9 cellular contexts compared by ENCODE assay signal in the genomic region with DNA sequence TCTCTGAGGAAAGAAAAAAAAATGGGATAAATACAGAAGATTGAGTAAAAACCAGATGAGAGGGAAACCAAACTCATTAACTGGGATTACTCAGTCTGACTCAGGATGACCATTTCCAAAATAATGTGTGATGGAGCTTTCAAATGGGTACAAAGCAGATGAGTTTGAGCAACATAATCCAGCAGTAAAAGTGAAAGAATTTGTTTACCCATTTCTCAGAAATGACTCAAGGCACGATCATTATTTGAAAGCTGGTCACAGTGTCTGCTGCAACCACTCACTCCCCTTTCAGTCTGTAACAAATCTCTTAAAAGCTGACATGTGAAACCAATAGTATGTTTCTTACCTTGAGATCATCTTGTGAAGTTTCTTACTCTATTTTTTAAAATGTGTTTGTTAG.
A peak's percentile ranks its signal among the peaks of the same experiment; 100 is the strongest.
DNase-seq lines count a peak whose midpoint lies in the region; ATAC-seq and TF ChIP-seq lines count a peak whose summit lies in the region.
"Had no signal": no experiment of that assay in that cellular context is flagged by ENCODE, and none has a peak within 500 bp of the region (broad histone marks: within the 10 kb centered on the region; RNA-seq: fewer than 3 reads in every experiment).

No MANE protein-coding gene starts in this region.

- CTCF ChIA-PET in HCT116 (lab: Charles Lee), result no interaction called here

- H3K4me3 Mint-ChIP-seq in T-helper 17 cell, result no peak overlapping the region

- BruUV-seq in HCT116 (replicated peaks; lab: Mats Ljungman, UMichigan), result no TSS peak

- H3K4me3 ChIP-seq in HCT116 (replicated peaks in 1 of 2; ENCODE audit: low read depth in 1 of 2, low read length in 2 of 2) (no peak overlapping the region), mesodermal cell (ENCODE audit: extremely low read depth, insufficient read depth, low read length, poor library complexity, severe bottlenecking) (no peak overlapping the region), prostate gland (no peak overlapping the region)
- H3K4me3 ChIP-seq: psoas muscle had no signal

- H3K27ac ChIP-seq in HCT116 (ENCODE audit: low read depth, low read length), result peak overlapping the region; percentile 73
- peak overlapping the region; percentile 70 for H3K27ac ChIP-seq in mesodermal cell (ENCODE audit: low read depth, low read length, severe bottlenecking)
- H3K27ac ChIP-seq in prostate gland, result no peak overlapping the region
- H3K27ac ChIP-seq: psoas muscle had no signal

- no peak overlapping the region for H2AFZ ChIP-seq in HCT116 (ENCODE audit: low read depth, low read length, poor library complexity, severe bottlenecking)

- H3K27ac Mint-ChIP-seq in T-helper 17 cell, result no peak overlapping the region

- peaks cover 6% of the 10 kb centered on the region for H3K36me3 Mint-ChIP-seq in T-helper 17 cell (ENCODE audit: low read depth)

- H3K27me3 ChIP-seq in HCT116 (ENCODE audit: insufficient read depth, low read length), result no peaks in the 10 kb centered on the region
- no peaks in the 10 kb centered on the region for H3K27me3 ChIP-seq in prostate gland (replicated peaks; ENCODE audit: insufficient read depth)

- H3K9me3 ChIP-seq in HCT116 (ENCODE audit: control insufficient read depth in 1 of 2, insufficient read depth in 1 of 2, low read depth in 1 of 2, low read length in 2 of 2), result no peaks in the 10 kb centered on the region
- peaks cover 3% of the 10 kb centered on the region for H3K9me3 ChIP-seq in mesodermal cell (ENCODE audit: control insufficient read depth, low read length)
- H3K9me3 ChIP-seq in prostate gland, result no peaks in the 10 kb centered on the region
- H3K9me3 ChIP-seq in T-helper 17 cell (ENCODE audit: control insufficient read depth, low read length, poor library complexity, severe bottlenecking), result no peaks in the 10 kb centered on the region
- H3K9me3 ChIP-seq: psoas muscle had no signal

- TF ChIP-seq CTCF in HCT116 (IDR thresholded peaks at IDR 0.05 in 2 of 3, conservative IDR thresholded peaks at IDR 0.05 in 1 of 3; ENCODE audit: borderline replicate concordance in 1 of 3, insufficient read depth in 1 of 3, low read depth in 2 of 3, low read length in 2 of 3) (no peak), prostate gland (IDR thresholded peaks at IDR 0.05) (no peak)

- no peaks in the 10 kb centered on the region for H4K20me1 ChIP-seq in HCT116 (ENCODE audit: insufficient read depth)

- TF ChIP-seq RAD21 in HCT116 (IDR thresholded peaks at IDR 0.05; ENCODE audit: low read depth), result no peak

- DNase-seq in GM04503 (ENCODE audit: low read depth), result peak; percentile 99
- peak; percentile 91 for DNase-seq in HCT116 (ENCODE audit: low read depth, low spot score)
- peak; percentile 96 for DNase-seq in amniotic epithelial cell (ENCODE audit: low read depth)
- DNase-seq in prostate gland (ENCODE audit: low spot score), result no peak
- DNase-seq in NCI-H1105 treated with DMSO at 0.1 percent for 48 hours (lab: John Stamatoyannopoulos, UW), result no peak
- DNase-seq in T-helper 17 cell, result no peak
- DNase-seq: NCI-H2171, psoas muscle had no signal

- no peaks in the 10 kb centered on the region for H3K9me2 ChIP-seq in HCT116 (ENCODE audit: insufficient read depth)

- H3K79me2 ChIP-seq in HCT116 (ENCODE audit: insufficient read depth, low read length), result no peaks in the 10 kb centered on the region; the same call in 1 of the 2 replicates

- H3K4me2 ChIP-seq in HCT116 (ENCODE audit: low read length), result peak overlapping the region; percentile 49

- POLR2A ChIA-PET in HCT116 (lab: Charles Lee), result no interaction called here

- no peaks in the 10 kb centered on the region; a peak in 1 of 4 replicates for H3K36me3 ChIP-seq in HCT116 (ENCODE audit: control insufficient read depth in 1 of 2, insufficient read depth in 2 of 2, low read length in 2 of 2)
- H3K36me3 ChIP-seq in mesodermal cell (ENCODE audit: control insufficient read depth, insufficient read depth, low read length), result no peaks in the 10 kb centered on the region
- no peaks in the 10 kb centered on the region for H3K36me3 ChIP-seq in prostate gland

- peak; percentile 84 for ATAC-seq in HCT116
- no peak for ATAC-seq in T-helper 17 cell

- H3K4me1 ChIP-seq in HCT116 (ENCODE audit: control insufficient read depth in 1 of 2, insufficient read depth in 2 of 2, low read length in 2 of 2) (peaks cover 27 to 83% of the 10 kb centered on the region in 2 experiments), mesodermal cell (ENCODE audit: control insufficient read depth, insufficient read depth, low read length, poor library complexity, severe bottlenecking) (peaks cover 42% of the 10 kb centered on the region), prostate gland (replicated peaks) (no peaks in the 10 kb centered on the region)
- H3K4me1 ChIP-seq: psoas muscle had no signal

- intact Hi-C loops in HCT116 (cut with micrococcal nuclease) (no loop called here), prostate gland (cut with DNase I) (no loop called here)

- 75 to 80% methylated on average over 1 of the region's 1 CpG for WGBS in mesodermal cell (ENCODE audit: insufficient coverage in 2 of 2), 2 experiments
- WGBS in prostate gland, result 36% methylated on average over 1 of the region's 1 CpG

- RAD21 ChIA-PET in HCT116 (lab: Charles Lee; ENCODE audit: low non-redundant PET in 1 of 2, low total read pairs in 2 of 2, uncharacterized antibody in 2 of 2, unreplicated experiment in 2 of 2), result no interaction called here

- no peak for TF ChIP-seq POLR2A in HCT116 (IDR thresholded peaks at IDR 0.05; ENCODE audit: borderline replicate concordance, extremely low read depth, insufficient read depth, insufficient read length)
- TF ChIP-seq POLR2A in prostate gland (IDR thresholded peaks at IDR 0.05), result no peak

- H3K9ac ChIP-seq in HCT116 (ENCODE audit: low read length), result peak overlapping the region; percentile 55

- H3K4me1 Mint-ChIP-seq in T-helper 17 cell, result peaks cover 9% of the 10 kb centered on the region

- peaks cover 52% of the 10 kb centered on the region for H3K27me3 Mint-ChIP-seq in T-helper 17 cell

TF ChIP-seq in HCT116, 20 proteins besides CTCF, POLR2A, EP300 and RAD21:
- TF ChIP-seq POLR2AphosphoS5 (IDR thresholded peaks at IDR 0.05; ENCODE audit: low read depth, low read length) (peak; percentile 83), JUND (IDR thresholded peaks at IDR 0.05) (no peak), TCF7L2 (IDR thresholded peaks at IDR 0.05; ENCODE audit: borderline replicate concordance, extremely low read depth, insufficient read depth, insufficient read length) (peak; percentile 55), ZFX (IDR thresholded peaks at IDR 0.05) (no peak), ZNF274 (IDR thresholded peaks at IDR 0.05; ENCODE audit: low read depth, low read length) (no peak), SRF (IDR thresholded peaks at IDR 0.05; ENCODE audit: low read depth) (no peak), CBX3 (IDR thresholded peaks at IDR 0.05; ENCODE audit: low read depth) (no peak), EZH2phosphoT487 (IDR thresholded peaks at IDR 0.05; ENCODE audit: borderline replicate concordance) (no peak), YY1 (IDR thresholded peaks at IDR 0.05; ENCODE audit: extremely low read depth, insufficient replicate concordance, low read depth, low read length) (peak; percentile 13), SP1 (IDR thresholded peaks at IDR 0.05; ENCODE audit: low read depth) (no peak)
- TF ChIP-seq, protein P1, sequence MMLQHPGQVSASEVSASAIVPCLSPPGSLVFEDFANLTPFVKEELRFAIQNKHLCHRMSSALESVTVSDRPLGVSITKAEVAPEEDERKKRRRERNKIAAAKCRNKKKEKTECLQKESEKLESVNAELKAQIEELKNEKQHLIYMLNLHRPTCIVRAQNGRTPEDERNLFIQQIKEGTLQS (IDR thresholded peaks at IDR 0.05), result no peak

Comparison
In these comparisons a context has a peak if more than half of its experiments do, and no peak if none do; other contexts are left out.
1. DNase-seq: peak in GM04503 (single experiment), HCT116 (single experiment) and amniotic epithelial cell (single experiment); none in prostate gland (single experiment), NCI-H1105 treated with DMSO at 0.1 percent for 48 hours (single experiment) and T-helper 17 cell (0 of 3).
2. H3K27ac ChIP-seq: peak in HCT116 (single experiment) and mesodermal cell (single experiment); none in prostate gland (0 of 2).